Comparison of ENCODE assay signal across 21 cellular contexts in genomic region chr17:61188081-61188480, GRCh38.
"Had no signal": no experiment of that assay in that cellular context is flagged by ENCODE, and none has a peak within 500 bp of the region (broad histone marks: within the 10 kb centered on the region; RNA-seq: fewer than 3 reads in every experiment).

No MANE protein-coding gene starts in this region.

- H3K27ac ChIP-seq: brain microvascular endothelial cell, coronary artery had no signal

- DNase-seq: activated CD4-positive, alpha-beta memory T cell treated with anti-CD3 and anti-CD28 coated beads for 36 hours; activated CD4-positive, alpha-beta T cell treated with anti-CD3 and anti-CD28 coated beads, Interleukin-2, amount 10 ng/mL, durations not matched to agents 7 days and 5 days; activated CD4-positive, CD25-positive, alpha-beta regulatory T cell; activated CD8-positive, alpha-beta memory T cell treated with anti-CD3 and anti-CD28 coated beads for 24 hours; activated gamma-delta T cell treated with Interleukin-2 at 50 U/mL for 16 hours; activated naive CD4-positive, alpha-beta T cell treated with anti-CD3 and anti-CD28 coated beads, Interleukin-2, amount 10 ng/mL, durations not matched to agents 7 days and 5 days; activated naive CD8-positive, alpha-beta T cell treated with anti-CD3 and anti-CD28 coated beads for 36 hours; activated T-cell treated with anti-CD3 and anti-CD28 coated beads, Interleukin-2, amount 50 U/mL, for 48 hours; brain microvascular endothelial cell; caudate nucleus; NCI-H1092; NCI-H1417 treated with DMSO at 0.1 percent for 48 hours; NCI-H1694; NCI-H2029; NCI-H345; NCI-H510A; NCI-H526 treated with DMSO at 0.1 percent for 48 hours; NCI-H82; PC-3; SHP77 treated with DMSO at 0.1 percent for 48 hours had no signal

- ATAC-seq: PC-3 had no signal

- H3K4me3 ChIP-seq: coronary artery had no signal

- H3K27me3 ChIP-seq: brain microvascular endothelial cell had no signal

- H3K36me3 ChIP-seq: brain microvascular endothelial cell had no signal
